8 cellular contexts compared by ENCODE assay signal in genomic region chr2:52859065-52859464, GRCh38.
"Had no signal": no experiment of that assay in that cellular context is flagged by ENCODE, and none has a peak within 500 bp of the region (broad histone marks: within the 10 kb centered on the region; RNA-seq: fewer than 3 reads in every experiment).

No MANE protein-coding gene starts in this region.

- H3K36me3 ChIP-seq: HAP-1 had no signal

- DNase-seq: GM23248, GOT3, H7, HFFc6 had no signal

- FAIRE-seq: HepG2 had no signal

- ATAC-seq: HCT116, HepG2 had no signal

- H3K4me3 ChIP-seq: GM23248, HAP-1 had no signal

- H2AFZ ChIP-seq: GM23248 had no signal

- H3K4me1 ChIP-seq: HAP-1 had no signal

- H3K9me3 ChIP-seq: HAP-1 had no signal

- H3K9ac ChIP-seq: GM23248 had no signal

- H3K27ac ChIP-seq: GM23248, HL-60 had no signal
